ENCODE assay signal across 1 cellular context in the genomic region with DNA sequence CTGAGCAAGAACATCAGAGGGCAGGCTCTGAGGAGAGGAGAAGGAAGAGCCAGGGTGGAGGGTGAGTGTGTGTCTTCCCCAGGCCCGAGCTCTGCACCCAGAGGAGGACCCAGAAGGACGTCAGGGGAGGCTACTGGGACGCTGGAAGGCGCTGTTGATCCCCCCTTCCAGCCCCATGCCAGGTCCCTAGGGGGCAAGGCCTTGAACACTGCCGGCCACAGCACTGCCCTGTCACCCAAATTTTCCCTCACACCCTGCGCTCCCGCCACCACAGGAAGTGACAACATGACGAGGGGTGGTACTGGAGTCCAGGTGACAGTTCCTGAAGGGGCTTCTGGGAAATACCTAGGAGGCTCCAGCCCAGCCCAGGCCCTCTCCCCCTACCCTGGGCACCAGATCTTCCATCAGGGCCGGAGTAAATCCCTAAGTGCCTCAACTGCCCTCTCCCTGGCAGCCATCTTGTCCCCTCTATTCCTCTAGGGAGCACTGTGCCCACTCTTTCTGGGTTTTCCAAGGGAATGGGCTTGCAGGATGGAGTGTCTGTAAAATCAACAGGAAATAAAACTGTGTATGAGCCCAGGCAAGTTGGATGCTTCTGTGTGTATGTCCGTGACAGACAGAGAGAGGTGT.
A peak's percentile ranks its signal among the peaks of the same experiment; 100 is the strongest.
TF ChIP-seq lines count a peak whose summit lies in the region.

No MANE protein-coding gene starts in this region.

TF ChIP-seq in K562, 482 proteins besides CTCF, POLR2A, EP300 and RAD21:
- TF ChIP-seq POLR2G (IDR thresholded peaks at IDR 0.05; ENCODE audit: low read depth, low read length) = peak; percentile 60; the same call in 1 of the 2 replicates
- no peak for TF ChIP-seq KLF1 (tag; IDR thresholded peaks at IDR 0.05)
- TF ChIP-seq KDM5B (IDR thresholded peaks at IDR 0.05; ENCODE audit: insufficient replicate concordance, low read depth, low read length) = no peak
- TF ChIP-seq RBFOX2 (IDR thresholded peaks at IDR 0.05; ENCODE audit: low read depth, low read length) = peak; percentile 51; the same call in 1 of the 2 replicates
- TF ChIP-seq ZNF143 (CRISPR knock-in tag; IDR thresholded peaks at IDR 0.05) = 0 out of 2 replicates have a peak, but pooled peaks have one; percentile 7
- TF ChIP-seq, protein P1, sequence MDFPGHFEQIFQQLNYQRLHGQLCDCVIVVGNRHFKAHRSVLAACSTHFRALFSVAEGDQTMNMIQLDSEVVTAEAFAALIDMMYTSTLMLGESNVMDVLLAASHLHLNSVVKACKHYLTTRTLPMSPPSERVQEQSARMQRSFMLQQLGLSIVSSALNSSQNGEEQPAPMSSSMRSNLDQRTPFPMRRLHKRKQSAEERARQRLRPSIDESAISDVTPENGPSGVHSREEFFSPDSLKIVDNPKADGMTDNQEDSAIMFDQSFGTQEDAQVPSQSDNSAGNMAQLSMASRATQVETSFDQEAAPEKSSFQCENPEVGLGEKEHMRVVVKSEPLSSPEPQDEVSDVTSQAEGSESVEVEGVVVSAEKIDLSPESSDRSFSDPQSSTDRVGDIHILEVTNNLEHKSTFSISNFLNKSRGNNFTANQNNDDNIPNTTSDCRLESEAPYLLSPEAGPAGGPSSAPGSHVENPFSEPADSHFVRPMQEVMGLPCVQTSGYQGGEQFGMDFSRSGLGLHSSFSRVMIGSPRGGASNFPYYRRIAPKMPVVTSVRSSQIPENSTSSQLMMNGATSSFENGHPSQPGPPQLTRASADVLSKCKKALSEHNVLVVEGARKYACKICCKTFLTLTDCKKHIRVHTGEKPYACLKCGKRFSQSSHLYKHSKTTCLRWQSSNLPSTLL (IDR thresholded peaks at IDR 0.05) = no peak
- peak in 2 of 3 experiments; percentile 21 to 58 for TF ChIP-seq YY1 (IDR thresholded peaks at IDR 0.05; ENCODE audit: borderline replicate concordance in 1 of 3, control insufficient read depth in 1 of 3, extremely low read depth in 1 of 3, insufficient read depth in 3 of 3, insufficient read length in 1 of 3, insufficient replicate concordance in 2 of 3, low read depth in 1 of 3, low read length in 2 of 3)
- no peak for TF ChIP-seq ZFP30 (CRISPR knock-in tag; IDR thresholded peaks at IDR 0.05; ENCODE audit: borderline replicate concordance)
- TF ChIP-seq KLF16 (IDR thresholded peaks at IDR 0.05) = no peak
- TF ChIP-seq ZNF263 (CRISPR knock-in tag; IDR thresholded peaks at IDR 0.05; ENCODE audit: borderline replicate concordance) = no peak
